ENCODE assay signal across 9 cellular contexts in genomic region chr4:185730849-185731608, GRCh38.
DNase-seq lines count a peak whose midpoint lies in the region; ATAC-seq and TF ChIP-seq lines count a peak whose summit lies in the region.
"Had no signal": no experiment of that assay in that cellular context is flagged by ENCODE, and none has a peak within 500 bp of the region (broad histone marks: within the 10 kb centered on the region; RNA-seq: fewer than 3 reads in every experiment).

No MANE protein-coding gene starts in this region.

- H3K27ac ChIP-seq in caudate nucleus (ENCODE audit: low read depth, low read length) (peak overlapping the region; percentile 52), WERI-Rb-1 (no peak overlapping the region)
- H3K27ac ChIP-seq: neutrophil had no signal

- ATAC-seq in GM19324 (IDR thresholded peaks at IDR 0.05; ENCODE audit: low FRiP score, unreplicated experiment), result peak; percentile 55
- ATAC-seq in HG03060 (IDR thresholded peaks at IDR 0.05; ENCODE audit: low read depth, unreplicated experiment), result peak; percentile 48

- no peaks in the 10 kb centered on the region for H3K36me3 ChIP-seq in WERI-Rb-1
- H3K36me3 ChIP-seq: neutrophil had no signal

- DNase-seq in caudate nucleus (lab: John Stamatoyannopoulos, UW) (peak in 9 of 61 donors; percentile 13 to 82 (median 29)), skeletal muscle cell (ENCODE audit: low read depth) (peak; percentile 51), NCI-H2196 treated with DMSO at 0.1 percent for 48 hours (lab: John Stamatoyannopoulos, UW; ENCODE audit: unreplicated experiment) (no peak), NCI-H1417 treated with DMSO at 0.1 percent for 48 hours (lab: John Stamatoyannopoulos, UW) (no peak), WERI-Rb-1 (no peak), NCI-H187 treated with DMSO at 0.1 percent for 48 hours (lab: John Stamatoyannopoulos, UW) (no peak)

- TF ChIP-seq CTCF in WERI-Rb-1 (IDR thresholded peaks at IDR 0.05; ENCODE audit: low read depth, low read length), result no peak

- no peaks in the 10 kb centered on the region for H3K9me3 ChIP-seq in WERI-Rb-1 (ENCODE audit: severe bottlenecking)
- H3K9me3 ChIP-seq: neutrophil had no signal

- H3K4me3 ChIP-seq in skeletal muscle cell (ENCODE audit: low read depth, low read length), result no peak overlapping the region
- H3K4me3 ChIP-seq in WERI-Rb-1 (ENCODE audit: low read depth, low read length), result no peak overlapping the region

- H3K27me3 ChIP-seq in WERI-Rb-1 (ENCODE audit: insufficient read depth, low read depth, severe bottlenecking), result no peaks in the 10 kb centered on the region
